In genomic region chr12:119235352-119235751, GRCh38 we compare ENCODE assay signal across 14 cellular contexts. TPM values are rescaled to one million over a fixed set of nuclear protein-coding genes. Genes with fewer than 3 reads are reported as not detected.
DNase-seq lines count a peak whose midpoint lies in the region; ATAC-seq and TF ChIP-seq lines count a peak whose summit lies in the region.
"Had no signal": no experiment of that assay in that cellular context is flagged by ENCODE, and none has a peak within 500 bp of the region (broad histone marks: within the 10 kb centered on the region; RNA-seq: fewer than 3 reads in every experiment).

No MANE protein-coding gene starts in this region.

- CTCF ChIA-PET in A673 (lab: Charles Lee), result interaction anchor here (0.7 kb wide), 1 partner anchor 308 kb away, joined by 3 read pairs; no protein-coding TSS in a partner anchor
- CTCF ChIA-PET in activated CD4-positive, alpha-beta memory T cell treated with anti-CD3 and anti-CD28 coated beads for 36 hours (lab: Charles Lee), result no interaction called here

- no peaks in the 10 kb centered on the region for H3K4me1 Mint-ChIP-seq in activated CD4-positive, alpha-beta memory T cell treated with anti-CD3 and anti-CD28 coated beads for 36 hours (ENCODE audit: low read depth)
- H3K4me1 Mint-ChIP-seq: activated CD4-positive, alpha-beta T cell treated with anti-CD3 and anti-CD28 coated beads, Interleukin-2, amount 10 ng/mL, durations not matched to agents 24 days and 14 days; activated T-helper 17 cell treated with anti-CD3 and anti-CD28 coated beads, Interleukin-2, amount 50 U/mL, for 72 hours; IgD-negative memory B cell had no signal

- H3K9me3 ChIP-seq in A673 (ENCODE audit: low read depth, low read length, poor library complexity, severe bottlenecking) (no peaks in the 10 kb centered on the region), thyroid gland (no peaks in the 10 kb centered on the region)

- H3K36me3 Mint-ChIP-seq in activated CD4-positive, alpha-beta memory T cell treated with anti-CD3 and anti-CD28 coated beads for 36 hours, result no peaks in the 10 kb centered on the region
- H3K36me3 Mint-ChIP-seq: IgD-negative memory B cell had no signal

- BruUV-seq in A673 (replicated peaks; lab: Mats Ljungman, UMichigan), result no TSS peak

- H3K27ac Mint-ChIP-seq in activated CD4-positive, alpha-beta memory T cell treated with anti-CD3 and anti-CD28 coated beads for 36 hours, result no peak overlapping the region
- H3K27ac Mint-ChIP-seq: activated CD4-positive, alpha-beta T cell treated with anti-CD3 and anti-CD28 coated beads, Interleukin-2, amount 10 ng/mL, durations not matched to agents 24 days and 14 days; activated T-helper 17 cell treated with anti-CD3 and anti-CD28 coated beads, Interleukin-2, amount 50 U/mL, for 72 hours; IgD-negative memory B cell; stimulated activated naive CD8-positive, alpha-beta T cell treated with anti-CD3 and anti-CD28 coated beads, Interleukin-15, Interleukin-2, amounts not matched to agents 100 ng/mL and 50 ng/mL, for 24 hours had no signal

- H3K4me1 ChIP-seq in A673 (ENCODE audit: insufficient read depth, low read length, poor library complexity, severe bottlenecking), result no peaks in the 10 kb centered on the region
- H3K4me1 ChIP-seq in thyroid gland, result no peaks in the 10 kb centered on the region

- ATAC-seq in HG02763 (IDR thresholded peaks at IDR 0.05; ENCODE audit: unreplicated experiment), result no peak
- ATAC-seq: activated T-helper 17 cell treated with anti-CD3 and anti-CD28 coated beads, Interleukin-2, amount 50 U/mL, for 72 hours had no signal

- no peaks in the 10 kb centered on the region for H3K27me3 Mint-ChIP-seq in activated CD4-positive, alpha-beta memory T cell treated with anti-CD3 and anti-CD28 coated beads for 36 hours
- H3K27me3 Mint-ChIP-seq: activated CD4-positive, alpha-beta T cell treated with anti-CD3 and anti-CD28 coated beads, Interleukin-2, amount 10 ng/mL, durations not matched to agents 24 days and 14 days had no signal

- no peak for TF ChIP-seq POLR2A in thyroid gland (IDR thresholded peaks at IDR 0.05)

- H3K27me3 ChIP-seq in A673 (replicated peaks; ENCODE audit: insufficient read depth, low read depth, low read length, poor library complexity), result peaks cover 50% of the 10 kb centered on the region
- H3K27me3 ChIP-seq in thyroid gland, result no peaks in the 10 kb centered on the region

- in situ Hi-C loops in SK-MEL-5 (cut with HindIII; ENCODE audit: low pct_unique_long_range_greater_than_20kb, low sequenced_read_pairs), result no loop called here

- H3K27ac ChIP-seq in A673 (ENCODE audit: low read depth, low read length, poor library complexity, severe bottlenecking), result no peak overlapping the region
- H3K27ac ChIP-seq in thyroid gland, result no peak overlapping the region

- POLR2A ChIA-PET in A673 (lab: Charles Lee; ENCODE audit: low non-redundant PET), result no interaction called here
- POLR2A ChIA-PET in activated CD4-positive, alpha-beta memory T cell treated with anti-CD3 and anti-CD28 coated beads for 36 hours (lab: Charles Lee), result no interaction called here

- 59 to 75% methylated on average over 6 of the region's 6 CpGs for WGBS in thyroid gland, 2 donors

- intact Hi-C loops in A673 (cut with micrococcal nuclease; ENCODE audit: unreplicated experiment), result no loop called here
- intact Hi-C loops in thyroid gland (cut with DNase I), result no loop called here
- intact Hi-C loops in activated CD4-positive, alpha-beta memory T cell treated with anti-CD3 and anti-CD28 coated beads for 36 hours (cut with micrococcal nuclease), result no loop called here

- DNase-seq in A673 (ENCODE audit: low spot score) (no peak), ELF-1 (ENCODE audit: low read depth, low spot score) (peak; percentile 27), SK-MEL-5 (ENCODE audit: low read depth, low spot score) (peak; percentile 37), iPS-NIHi11 (ENCODE audit: low spot score) (peak; percentile 32), thyroid gland (no peak), NCI-H1048 (lab: John Stamatoyannopoulos, UW) (no peak)
- no peak for DNase-seq in activated CD4-positive, alpha-beta memory T cell treated with anti-CD3 and anti-CD28 coated beads for 36 hours
- DNase-seq: activated CD4-positive, alpha-beta T cell treated with anti-CD3 and anti-CD28 coated beads, Interleukin-2, amount 10 ng/mL, durations not matched to agents 24 days and 14 days; midbrain; NCI-H187 had no signal

- peaks cover 2% of the 10 kb centered on the region for H3K9me3 Mint-ChIP-seq in activated CD4-positive, alpha-beta memory T cell treated with anti-CD3 and anti-CD28 coated beads for 36 hours
- H3K9me3 Mint-ChIP-seq: activated CD4-positive, alpha-beta T cell treated with anti-CD3 and anti-CD28 coated beads, Interleukin-2, amount 10 ng/mL, durations not matched to agents 24 days and 14 days; stimulated activated naive CD8-positive, alpha-beta T cell treated with anti-CD3 and anti-CD28 coated beads, Interleukin-15, Interleukin-2, amounts not matched to agents 100 ng/mL and 50 ng/mL, for 24 hours had no signal

- TF ChIP-seq CTCF in A673 (conservative IDR thresholded peaks at IDR 0.05; ENCODE audit: low read depth, low read length), result 0 out of 2 replicates have a peak, but pooled peaks have one; percentile 31
- no peak for TF ChIP-seq CTCF in thyroid gland (IDR thresholded peaks at IDR 0.05)

- H3K4me3 Mint-ChIP-seq in activated CD4-positive, alpha-beta memory T cell treated with anti-CD3 and anti-CD28 coated beads for 36 hours, result no peak overlapping the region
- H3K4me3 Mint-ChIP-seq: activated CD4-positive, alpha-beta T cell treated with anti-CD3 and anti-CD28 coated beads, Interleukin-2, amount 10 ng/mL, durations not matched to agents 24 days and 14 days; activated T-helper 17 cell treated with anti-CD3 and anti-CD28 coated beads, Interleukin-2, amount 50 U/mL, for 72 hours; IgD-negative memory B cell; stimulated activated naive CD8-positive, alpha-beta T cell treated with anti-CD3 and anti-CD28 coated beads, Interleukin-15, Interleukin-2, amounts not matched to agents 100 ng/mL and 50 ng/mL, for 24 hours had no signal

- H3K36me3 ChIP-seq in A673 (ENCODE audit: insufficient read depth, low read length, poor library complexity, severe bottlenecking) (no peaks in the 10 kb centered on the region), thyroid gland (no peaks in the 10 kb centered on the region)

- no peak overlapping the region for H3K4me3 ChIP-seq in A673 (ENCODE audit: low read depth, low read length, poor library complexity, severe bottlenecking)
- H3K4me3 ChIP-seq in thyroid gland (replicated peaks in 1 of 3), result no peak overlapping the region

RNA-seq across cellular contexts. Expression of gene HSPB8, which starts 56.6 kb away (rescaled TPM):
- total RNA-seq in A673 (2021) (0.13 and 0.42 TPM in 2 replicates), thyroid gland (10 to 100 TPM; 39.0 to 73.9 (median 53.0) TPM)
- total RNA-seq in SK-MEL-5 (2014; rRNA removed; shearing (Covaris generic)), result 28.9 and 32.6 TPM in 2 replicates
- 44.8 and 53.7 TPM in 2 replicates for polyA plus RNA-seq in SK-MEL-5 (2015; cell fraction: cytosol; rRNA removed)
- polyA plus RNA-seq in SK-MEL-5 (2015; cell fraction: nucleus; rRNA removed), result 7.4 and 8.5 TPM in 2 replicates
- not detected for total RNA-seq in activated CD4-positive, alpha-beta memory T cell treated with anti-CD3 and anti-CD28 coated beads for 36 hours
- total RNA-seq: activated CD4-positive, alpha-beta T cell treated with anti-CD3 and anti-CD28 coated beads, Interleukin-2, amount 10 ng/mL, durations not matched to agents 24 days and 14 days; activated T-helper 17 cell treated with anti-CD3 and anti-CD28 coated beads, Interleukin-2, amount 50 U/mL, for 72 hours had no signal
- polyA plus RNA-seq: IgD-negative memory B cell had no signal

Comparison
In these comparisons a context has a peak if more than half of its experiments do, and no peak if none do; other contexts are left out.
1. DNase-seq: peak in ELF-1 (single experiment), SK-MEL-5 (single experiment) and iPS-NIHi11 (single experiment); none in A673 (single experiment), thyroid gland (0 of 2), activated CD4-positive, alpha-beta memory T cell treated with anti-CD3 and anti-CD28 coated beads for 36 hours (single experiment) and NCI-H1048 (single experiment).
2. RNA of gene HSPB8, which starts 56.6 kb away (total RNA-seq): 39.0 to 73.9 TPM in thyroid gland and 28.9 to 32.6 TPM in SK-MEL-5; 0.13 to 0.42 TPM in A673 and not detected in activated CD4-positive, alpha-beta memory T cell treated with anti-CD3 and anti-CD28 coated beads for 36 hours; every median in the first group is over 10 times any median in the second.